ENCODE assay signal across 9 cellular contexts in genomic region chr3:414063-414462, GRCh38.
DNase-seq lines count a peak whose midpoint lies in the region.
"Had no signal": no experiment of that assay in that cellular context is flagged by ENCODE, and none has a peak within 500 bp of the region (broad histone marks: within the 10 kb centered on the region; RNA-seq: fewer than 3 reads in every experiment).

No MANE protein-coding gene starts in this region.

- peak; percentile 29 for DNase-seq in SKM-1 treated with dmso at 0.1 percent for 144 hours (lab: John Stamatoyannopoulos, UW; ENCODE audit: unreplicated experiment)
- no peak for DNase-seq in SKM-1 (lab: John Stamatoyannopoulos, UW; ENCODE audit: unreplicated experiment)
- peak; percentile 32 for DNase-seq in NCI-H1105 treated with DMSO at 0.1 percent for 48 hours (lab: John Stamatoyannopoulos, UW)
- peak; percentile 26 for DNase-seq in cerebellum (ENCODE audit: low spot score)
- DNase-seq in superior temporal gyrus (ENCODE audit: extremely low spot score), result peak; percentile 55
- no peak for DNase-seq in activated CD4-positive, CD25-positive, alpha-beta regulatory T cell (lab: John Stamatoyannopoulos, UW)
- no peak for DNase-seq in activated naive CD4-positive, alpha-beta T cell (lab: John Stamatoyannopoulos, UW)
- DNase-seq in stimulated activated CD4-positive, alpha-beta T cell treated with anti-CD3 and anti-CD28 coated beads, Interleukin-2, amount 100 ng/mL, for 24 hours, result no peak
- DNase-seq: NK-92 treated with Interleukin-12 subunit alpha and Interleukin-12 subunit beta, amount 100 ng/mL, for 24 hours had no signal

Comparison
In these comparisons a context has a peak if more than half of its experiments do, and no peak if none do; other contexts are left out.
1. DNase-seq: peak in SKM-1 treated with dmso at 0.1 percent for 144 hours (single experiment), NCI-H1105 treated with DMSO at 0.1 percent for 48 hours (single experiment), cerebellum (single experiment) and superior temporal gyrus (single experiment); none in SKM-1 (single experiment), activated CD4-positive, CD25-positive, alpha-beta regulatory T cell (0 of 4), activated naive CD4-positive, alpha-beta T cell (0 of 4) and stimulated activated CD4-positive, alpha-beta T cell treated with anti-CD3 and anti-CD28 coated beads, Interleukin-2, amount 100 ng/mL, for 24 hours (0 of 2).